ENCODE assay signal across 18 cellular contexts in the genomic region with DNA sequence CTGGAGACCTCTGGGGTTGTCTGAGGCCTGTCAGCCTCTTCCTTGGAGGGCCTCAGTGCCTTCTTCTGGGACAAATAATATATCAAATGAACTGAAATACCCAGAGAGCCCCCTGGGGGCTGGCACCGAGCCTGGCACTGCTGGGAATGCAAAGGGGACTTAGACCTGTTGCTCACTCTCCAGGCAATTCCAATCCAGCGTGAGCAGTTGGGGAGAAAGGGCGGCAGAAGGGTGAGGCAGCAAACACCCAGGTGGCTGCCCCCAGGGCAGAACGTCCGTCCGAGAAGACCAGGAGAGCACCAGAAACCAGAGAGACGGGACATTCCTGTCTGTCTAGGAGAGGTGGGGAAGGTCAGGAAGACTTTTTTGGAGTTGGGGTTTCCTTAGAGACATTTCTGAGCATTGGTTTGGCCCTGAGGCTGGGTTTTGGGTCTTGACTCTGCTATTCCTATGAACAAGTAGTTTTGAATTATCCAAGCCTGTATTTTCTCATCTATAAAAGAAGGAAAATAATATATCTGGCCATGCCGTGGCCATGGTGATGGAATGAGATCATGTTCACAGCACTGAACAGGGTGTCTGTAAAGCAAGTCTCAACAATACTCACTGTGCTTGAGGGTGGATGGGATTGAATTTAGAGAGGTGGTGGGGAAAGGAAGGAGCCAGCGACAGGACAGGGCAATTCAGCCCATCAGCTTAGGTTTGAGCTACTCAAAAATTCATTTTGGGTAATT. TPM values are rescaled to one million over a fixed set of nuclear protein-coding genes. Genes with fewer than 3 reads are reported as not detected.
A peak's percentile ranks its signal among the peaks of the same experiment; 100 is the strongest.
DNase-seq lines count a peak whose midpoint lies in the region; ATAC-seq and TF ChIP-seq lines count a peak whose summit lies in the region.
"Had no signal": no experiment of that assay in that cellular context is flagged by ENCODE, and none has a peak within 500 bp of the region (broad histone marks: within the 10 kb centered on the region; RNA-seq: fewer than 3 reads in every experiment).

No MANE protein-coding gene starts in this region.

- no peak overlapping the region for H2BK15ac ChIP-seq in mesendoderm (replicated peaks; ENCODE audit: low read depth)

- TF ChIP-seq POLR2A in thyroid gland (IDR thresholded peaks at IDR 0.05) = no peak

- no peak overlapping the region for H2BK120ac ChIP-seq in mesendoderm (ENCODE audit: low read depth, low read length)

- no peaks in the 10 kb centered on the region for H3K36me3 Mint-ChIP-seq in nephron (ENCODE audit: low read depth)
- H3K36me3 Mint-ChIP-seq: naive B cell had no signal

- no peak overlapping the region for H3K4me2 ChIP-seq in mesendoderm (ENCODE audit: low read length)

- H3K79me2 ChIP-seq in mesendoderm (ENCODE audit: control insufficient read depth, insufficient read depth, low read length) = no peaks in the 10 kb centered on the region

- H3K4me1 ChIP-seq in thyroid gland (peaks cover 19 to 36% of the 10 kb centered on the region in 2 donors), mesendoderm (ENCODE audit: control insufficient read depth, low read depth, low read length) (no peaks in the 10 kb centered on the region)
- H3K4me1 ChIP-seq: Caco-2 had no signal

- no peak overlapping the region for H2BK5ac ChIP-seq in mesendoderm (ENCODE audit: low read length)

- peak overlapping the region; percentile 65 to 70 (median 68) for H3K27ac ChIP-seq in thyroid gland
- H3K27ac ChIP-seq in mesendoderm (ENCODE audit: low read depth, low read length) = no peak overlapping the region

- intact Hi-C loops in thyroid gland (cut with DNase I) = no loop called here

- no peak overlapping the region for H3K18ac ChIP-seq in mesendoderm (ENCODE audit: low read length)

- no peaks in the 10 kb centered on the region for H3K79me1 ChIP-seq in mesendoderm (ENCODE audit: low read length)

- H3K23ac ChIP-seq in mesendoderm (ENCODE audit: low read length) = no peak overlapping the region

- no peaks in the 10 kb centered on the region for H3K9me3 Mint-ChIP-seq in nephron
- H3K9me3 Mint-ChIP-seq: T-helper 2 cell treated with Interferon-gamma antibody and Interleukin-4, amounts not matched to agents 5 μg/mL and 100 μg/mL, for 36 hours had no signal

- ATAC-seq in GM21529 (IDR thresholded peaks at IDR 0.05; ENCODE audit: unreplicated experiment) = no peak
- ATAC-seq: activated CD4-positive, CD25-positive, alpha-beta regulatory T cell treated with anti-CD3 and anti-CD28 coated beads, Interleukin-2, amount 50 U/mL, for 24 hours had no signal

- H4K5ac ChIP-seq in mesendoderm (ENCODE audit: low read length) = no peak overlapping the region

- WGBS in thyroid gland, 2 donors = 74 to 79% methylated on average over 9 of the region's 9 CpGs
- no CpG with 5 or more reads among the region's 9 CpGs for WGBS in mesendoderm (ENCODE audit: extremely low coverage, insufficient coverage, low lambda C conversion rate)

- no peak for TF ChIP-seq CTCF in epithelial cell of esophagus (IDR thresholded peaks at IDR 0.05; ENCODE audit: insufficient read depth, low read depth, low read length, missing control alignments)
- TF ChIP-seq CTCF in nephron (IDR thresholded peaks at IDR 0.05; ENCODE audit: unreplicated experiment in 3 of 3) = no peak
- TF ChIP-seq CTCF in thyroid gland (IDR thresholded peaks at IDR 0.05) = no peak

- H3K9me3 ChIP-seq in thyroid gland = no peaks in the 10 kb centered on the region
- H3K9me3 ChIP-seq: Caco-2 had no signal

- H2AK5ac ChIP-seq in mesendoderm (ENCODE audit: low read length) = no peak overlapping the region

- H3K36me3 ChIP-seq in thyroid gland = no peaks in the 10 kb centered on the region
- no peaks in the 10 kb centered on the region for H3K36me3 ChIP-seq in mesendoderm (ENCODE audit: control insufficient read depth, insufficient read depth, low read length)

- no peak overlapping the region for H4K8ac ChIP-seq in mesendoderm (ENCODE audit: low read depth, low read length)

- DNase-seq in RPMI7951 (ENCODE audit: low read depth) = peak; percentile 26
- DNase-seq in epithelial cell of esophagus (ENCODE audit: low read depth) = peak; percentile 84
- DNase-seq in thyroid gland = no peak
- DNase-seq in ureter (ENCODE audit: low spot score) = no peak
- no peak for DNase-seq in mesendoderm
- DNase-seq in NOMO-1 (lab: John Stamatoyannopoulos, UW; ENCODE audit: unreplicated experiment in 2 of 2) = no peak
- DNase-seq: activated CD8-positive, alpha-beta memory T cell treated with anti-CD3 and anti-CD28 coated beads, Interleukin-2, amount 50 U/mL, for 4 hours; Kasumi-1; left ventricle myocardium superior; naive B cell; NK-92 treated with Interleukin-12 subunit alpha and Interleukin-12 subunit beta, amount 100 ng/mL, for 24 hours; SIG-M5; stimulated activated CD4-positive, alpha-beta T cell treated with anti-CD3 and anti-CD28 coated beads, Interleukin-1b, Interleukin-23, amount 100 ng/mL, for 48 hours had no signal

- H3K4me3 Mint-ChIP-seq in nephron = no peak overlapping the region
- H3K4me3 Mint-ChIP-seq: naive B cell; T-helper 2 cell treated with Interferon-gamma antibody and Interleukin-4, amounts not matched to agents 5 μg/mL and 100 μg/mL, for 36 hours had no signal

- H3K56ac ChIP-seq in mesendoderm (ENCODE audit: low read length) = no peak overlapping the region

- no peak overlapping the region for H3K4ac ChIP-seq in mesendoderm (ENCODE audit: low read depth, low read length)

- H3K27me3 Mint-ChIP-seq in nephron (ENCODE audit: low read depth) = peaks cover 12% of the 10 kb centered on the region

- peaks cover 30% of the 10 kb centered on the region for H3K4me1 Mint-ChIP-seq in nephron
- H3K4me1 Mint-ChIP-seq: naive B cell had no signal

- H3K4me3 ChIP-seq in epithelial cell of esophagus (ENCODE audit: low read length) (no peak overlapping the region), thyroid gland (replicated peaks in 1 of 3) (no peak overlapping the region), mesendoderm (ENCODE audit: low read length) (no peak overlapping the region)

- H3K27ac Mint-ChIP-seq in nephron = peak overlapping the region; percentile 59 to 99 (median 87)
- H3K27ac Mint-ChIP-seq: T-helper 2 cell treated with Interferon-gamma antibody and Interleukin-4, amounts not matched to agents 5 μg/mL and 100 μg/mL, for 36 hours had no signal

- H3K9ac ChIP-seq in mesendoderm (ENCODE audit: low read length) = no peak overlapping the region

- H3K27me3 ChIP-seq in thyroid gland = no peaks in the 10 kb centered on the region
- no peaks in the 10 kb centered on the region for H3K27me3 ChIP-seq in mesendoderm (ENCODE audit: insufficient read depth, low read length, poor library complexity)

RNA-seq across cellular contexts. Expression of a gene that starts 44.3 kb away (rescaled TPM):
- total RNA-seq in RPMI7951 (2014; rRNA removed; shearing (Covaris generic)) = 0.10 and 0.12 TPM in 2 replicates
- total RNA-seq in thyroid gland (10 to 100 TPM; 41.7 to 66.7 (median 49.5) TPM), ureter (72.1 TPM)
- polyA plus RNA-seq in mesendoderm (2013, experiment 1 of 2) = 0.22 TPM
- 0.14 TPM for polyA plus RNA-seq in mesendoderm (2013, experiment 2 of 2)

Comparison
In these comparisons a context has a peak if more than half of its experiments do, and no peak if none do; other contexts are left out.
1. DNase-seq: peak in RPMI7951 (single experiment) and epithelial cell of esophagus (single experiment); none in thyroid gland (0 of 2), ureter (single experiment), mesendoderm (single experiment) and NOMO-1 (0 of 2).
2. RNA of a gene that starts 44.3 kb away (total RNA-seq): 72.1 TPM in ureter (single experiment) and 41.7 to 66.7 TPM in thyroid gland; 0.10 to 0.12 TPM in RPMI7951; every median in the first group is over 10 times any median in the second.